ENCODE assay signal across 9 cellular contexts in the genomic region with DNA sequence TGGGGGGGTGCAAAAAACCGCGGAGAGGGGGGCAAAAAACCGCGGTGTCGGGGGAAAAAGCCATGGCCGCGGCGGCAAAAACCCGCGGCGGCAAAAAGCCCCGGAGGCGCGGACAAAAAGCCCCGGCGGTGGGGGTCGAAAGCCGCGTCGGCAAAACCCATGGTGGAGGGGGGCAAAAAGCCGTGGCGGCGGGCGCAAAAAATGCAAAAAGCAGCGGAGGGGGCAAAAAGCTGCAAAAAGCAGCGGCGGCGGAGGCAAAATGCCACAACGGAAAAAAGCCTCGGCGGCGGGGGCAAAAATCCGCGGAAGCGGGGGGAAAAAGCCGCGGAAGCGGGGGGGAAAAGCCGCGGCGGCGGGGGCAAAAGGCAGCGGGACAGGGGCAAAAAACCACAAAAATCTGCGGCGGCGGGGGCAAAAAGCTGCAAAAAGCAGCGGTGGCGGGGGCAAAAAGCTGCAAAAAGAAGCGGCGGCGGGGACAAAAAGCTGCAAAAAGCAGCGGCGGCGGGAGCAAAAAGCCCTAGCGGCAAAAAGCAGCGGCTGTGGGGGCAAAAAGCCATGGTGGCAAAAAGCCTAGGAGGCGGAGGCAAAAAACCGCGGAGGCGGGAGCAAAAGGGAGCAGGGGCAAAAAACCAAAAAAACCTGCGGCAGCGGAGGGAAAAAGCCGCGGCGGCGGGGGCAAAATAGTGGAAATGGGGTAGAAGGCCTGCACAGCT.
A peak's percentile ranks its signal among the peaks of the same experiment; 100 is the strongest.
DNase-seq lines count a peak whose midpoint lies in the region; ATAC-seq, FAIRE-seq and TF ChIP-seq lines count a peak whose summit lies in the region.
"Had no signal": no experiment of that assay in that cellular context is flagged by ENCODE, and none has a peak within 500 bp of the region (broad histone marks: within the 10 kb centered on the region; RNA-seq: fewer than 3 reads in every experiment).

No MANE protein-coding gene starts in this region.

- DNase-seq in AG20443 (ENCODE audit: low spot score): peak; percentile 12
- peak; percentile 5 for DNase-seq in HuH-7 (ENCODE audit: low spot score)
- DNase-seq in dorsolateral prefrontal cortex: no peak
- DNase-seq in pancreas: peak in 4 of 6 donors; percentile 25 to 48 (median 26)
- no peak for DNase-seq in stimulated activated naive CD8-positive, alpha-beta T cell treated with anti-CD3 and anti-CD28 coated beads, Interleukin-15, Interleukin-2, amounts not matched to agents 100 U/mL and 50 U/mL, for 24 hours
- no peak for DNase-seq in OCI-LY7 (ENCODE audit: low spot score)
- DNase-seq in cerebellar cortex (ENCODE audit: low spot score): no peak
- DNase-seq: stimulated activated CD4-positive, alpha-beta T cell treated with anti-CD3 and anti-CD28 coated beads, Interleukin-4, amount 100 ng/mL, for 4 hours had no signal

- H3K9me3 ChIP-seq in pancreas (no peaks in the 10 kb centered on the region), OCI-LY7 (ENCODE audit: low read length) (no peaks in the 10 kb centered on the region)

- H3K36me3 ChIP-seq in pancreas: no peaks in the 10 kb centered on the region
- no peaks in the 10 kb centered on the region for H3K36me3 ChIP-seq in OCI-LY7 (ENCODE audit: insufficient read depth, low read length)

- H2AFZ ChIP-seq in OCI-LY7 (ENCODE audit: low read length): no peak overlapping the region

- BruUV-seq in OCI-LY7 (replicated peaks; lab: Mats Ljungman, UMichigan): no TSS peak

- H3K4me2 ChIP-seq in OCI-LY7 (ENCODE audit: low read length): no peak overlapping the region

- H3K4me3 ChIP-seq in dorsolateral prefrontal cortex (peak overlapping the region in 37 of 59 donors; percentile 10 to 56 (median 37)), pancreas (peak overlapping the region; percentile 12 to 38 (median 29)), OCI-LY7 (ENCODE audit: low read depth, low read length, poor library complexity, severe bottlenecking) (no peak overlapping the region)

- WGBS in pancreas, 2 donors: 5 to 9% methylated on average over 62 to 66 of the region's 66 CpGs

- H4K20me1 ChIP-seq in OCI-LY7 (ENCODE audit: insufficient read depth, low read length): no peaks in the 10 kb centered on the region

- no peaks in the 10 kb centered on the region for H3K9me2 ChIP-seq in OCI-LY7 (ENCODE audit: insufficient read depth, low read length)

- ATAC-seq in pancreas (peak in 2 of 4 donors; percentile 39 to 43), HG02588 (IDR thresholded peaks at IDR 0.05; ENCODE audit: unreplicated experiment) (no peak)
- no peak for ATAC-seq in stimulated activated naive CD8-positive, alpha-beta T cell treated with anti-CD3 and anti-CD28 coated beads, Interleukin-15, Interleukin-2, amounts not matched to agents 100 U/mL and 50 U/mL, for 24 hours

- CTCF ChIA-PET in OCI-LY7 (lab: Charles Lee; ENCODE audit: unreplicated experiment): no interaction called here

- H3K27me3 ChIP-seq in dorsolateral prefrontal cortex (peaks cover 0 to 63% (median 22%) of the 10 kb centered on the region in 45 donors), pancreas (no peaks in the 10 kb centered on the region)

- intact Hi-C loops in dorsolateral prefrontal cortex (cut with DNase I): no loop called here
- intact Hi-C loops in pancreas (cut with DNase I): no loop called here
- intact Hi-C loops in OCI-LY7 (cut with micrococcal nuclease; ENCODE audit: unreplicated experiment): no loop called here

- H3K4me1 ChIP-seq in pancreas: no peaks in the 10 kb centered on the region
- no peaks in the 10 kb centered on the region for H3K4me1 ChIP-seq in OCI-LY7 (ENCODE audit: insufficient read depth, low read length, poor library complexity, severe bottlenecking)

- FAIRE-seq in pancreas (lab: Jason Lieb, UNC): no peak

- TF ChIP-seq CTCF in dorsolateral prefrontal cortex (IDR thresholded peaks at IDR 0.05 in 54 of 56, conservative IDR thresholded peaks at IDR 0.05 in 2 of 56; ENCODE audit: low read depth in 1 of 56, partially characterized antibody in 56 of 56) (no peak), pancreas (IDR thresholded peaks at IDR 0.05) (no peak), OCI-LY7 (conservative IDR thresholded peaks at IDR 0.05; ENCODE audit: low read length) (no peak)

- no peaks in the 10 kb centered on the region for H3K79me2 ChIP-seq in OCI-LY7 (ENCODE audit: insufficient read depth, low read depth, low read length)

- POLR2A ChIA-PET in OCI-LY7 (lab: Charles Lee): no interaction called here

- no peak overlapping the region for H3K27ac ChIP-seq in dorsolateral prefrontal cortex
- H3K27ac ChIP-seq in pancreas: no peak overlapping the region
- H3K27ac ChIP-seq in OCI-LY7 (ENCODE audit: low read depth, low read length, poor library complexity, severe bottlenecking): no peak overlapping the region

Comparison
In these comparisons a context has a peak if more than half of its experiments do, and no peak if none do; other contexts are left out.
1. DNase-seq: peak in AG20443 (single experiment), HuH-7 (single experiment) and pancreas (4 of 6); none in dorsolateral prefrontal cortex (0 of 10), stimulated activated naive CD8-positive, alpha-beta T cell treated with anti-CD3 and anti-CD28 coated beads, Interleukin-15, Interleukin-2, amounts not matched to agents 100 U/mL and 50 U/mL, for 24 hours (single experiment), OCI-LY7 (single experiment) and cerebellar cortex (single experiment).